Comparison of ENCODE assay signal across 1 cellular context in genomic region chr17:76558210-76559095, GRCh38.
TF ChIP-seq lines count a peak whose summit lies in the region.

No MANE protein-coding gene starts in this region.

TF ChIP-seq in HCT116, 20 proteins besides CTCF, POLR2A, EP300 and RAD21 (continued from another document):
- no peak for TF ChIP-seq ZFX (IDR thresholded peaks at IDR 0.05)
- TF ChIP-seq FOSL1 (IDR thresholded peaks at IDR 0.05; ENCODE audit: low read depth): no peak
- TF ChIP-seq SP1 (IDR thresholded peaks at IDR 0.05; ENCODE audit: low read depth): no peak
- TF ChIP-seq CEBPB (IDR thresholded peaks at IDR 0.05; ENCODE audit: low read depth): no peak
- no peak for TF ChIP-seq YY1 (IDR thresholded peaks at IDR 0.05; ENCODE audit: extremely low read depth, insufficient replicate concordance, low read depth, low read length)
- peak; percentile 52; the same call in 1 of the 2 replicates for TF ChIP-seq SIN3A (IDR thresholded peaks at IDR 0.05; ENCODE audit: low read depth)
- peak; percentile 22 for TF ChIP-seq TCF7L2 (IDR thresholded peaks at IDR 0.05; ENCODE audit: borderline replicate concordance, extremely low read depth, insufficient read depth, insufficient read length)
